ENCODE assay signal across 8 cellular contexts in genomic region chr16:4293822-4294457, GRCh38. TPM values are rescaled to one million over a fixed set of nuclear protein-coding genes. Genes with fewer than 3 reads are reported as not detected.
DNase-seq lines count a peak whose midpoint lies in the region; ATAC-seq, FAIRE-seq and TF ChIP-seq lines count a peak whose summit lies in the region.

No MANE protein-coding gene starts in this region.

- TF ChIP-seq POLR2A in K562 (conservative IDR thresholded peaks at IDR 0.05): no peak

- H4K20me1 ChIP-seq in K562 (replicated peaks; ENCODE audit: control insufficient read depth, insufficient read depth, low read length): no peaks in the 10 kb centered on the region

- peak overlapping the region; percentile 76 for H3K27ac Mint-ChIP-seq in type B pancreatic cell
- H3K27ac Mint-ChIP-seq in activated naive CD4-positive, alpha-beta T cell treated with anti-CD3 and anti-CD28 coated beads, Interleukin-2, amount 10 ng/mL, durations not matched to agents 7 days and 5 days: no peak overlapping the region

- no peaks in the 10 kb centered on the region for H3K9me1 ChIP-seq in K562 (ENCODE audit: control insufficient read depth, insufficient read depth, low read length)

- intact Hi-C loops in K562 (cut with micrococcal nuclease) (no loop called here), kidney (cut with DNase I) (loop anchor here (5.0 kb wide), 1 partner anchor 33 kb away; no protein-coding TSS in a partner anchor)

- H3K36me3 ChIP-seq in K562 (ENCODE audit: control insufficient read depth, insufficient read depth, low read length) (no peaks in the 10 kb centered on the region), kidney (ENCODE audit: control insufficient read depth in 1 of 2, insufficient read depth in 2 of 2, low read length in 2 of 2) (no peaks in the 10 kb centered on the region)

- peak overlapping the region; percentile 57 for H3K4me3 Mint-ChIP-seq in type B pancreatic cell
- no peak overlapping the region for H3K4me3 Mint-ChIP-seq in activated naive CD4-positive, alpha-beta T cell treated with anti-CD3 and anti-CD28 coated beads, Interleukin-2, amount 10 ng/mL, durations not matched to agents 7 days and 5 days

- in situ Hi-C loops in K562 (cut with MboI): no loop called here

- TF ChIP-seq RAD21 in K562 (CRISPR knock-in tag; conservative IDR thresholded peaks at IDR 0.05 in 1 of 2, IDR thresholded peaks at IDR 0.05 in 1 of 2): no peak

- TF ChIP-seq CTCF in K562 (IDR thresholded peaks at IDR 0.05 in 2 of 3, conservative IDR thresholded peaks at IDR 0.05 in 1 of 3; ENCODE audit: insufficient read depth in 2 of 3, low read depth in 1 of 3, low read length in 3 of 3) (no peak), kidney (IDR thresholded peaks at IDR 0.05; ENCODE audit: borderline replicate concordance, extremely low read depth, insufficient read depth) (no peak), type B pancreatic cell (conservative IDR thresholded peaks at IDR 0.05) (no peak)

- H3K27me3 ChIP-seq in K562 (ENCODE audit: control insufficient read depth in 2 of 2, insufficient read depth in 2 of 2, low read length in 2 of 2): no peaks in the 10 kb centered on the region

- CTCF ChIA-PET in K562 (lab: Yijun Ruan, JAX; ENCODE audit: low intra/inter-chr PET ratio): no interaction called here
- CTCF ChIA-PET in activated naive CD4-positive, alpha-beta T cell treated with anti-CD3 and anti-CD28 coated beads, Interleukin-2, amount 10 ng/mL, durations not matched to agents 7 days and 5 days (lab: Charles Lee): interaction anchor here (0.8 to 1.5 kb wide), 2 partner anchors 34 to 36 kb away, joined by 3 read pairs; no protein-coding TSS in a partner anchor

- peaks cover 26% of the 10 kb centered on the region for H3K4me1 Mint-ChIP-seq in type B pancreatic cell (ENCODE audit: unreplicated experiment)
- H3K4me1 Mint-ChIP-seq in activated naive CD4-positive, alpha-beta T cell treated with anti-CD3 and anti-CD28 coated beads, Interleukin-2, amount 10 ng/mL, durations not matched to agents 7 days and 5 days: no peaks in the 10 kb centered on the region

- H3K4me3 ChIP-seq in K562: no peak overlapping the region
- H3K4me3 ChIP-seq in kidney (ENCODE audit: low read length in 2 of 2): no peak overlapping the region

- ATAC-seq in K562 (peak; percentile 22; the same call in 2 of the 3 replicates), GM21576 (IDR thresholded peaks at IDR 0.05; ENCODE audit: unreplicated experiment) (no peak)

- no peak overlapping the region for H2AFZ ChIP-seq in K562 (ENCODE audit: low read depth, low read length)

- H3K36me3 Mint-ChIP-seq in type B pancreatic cell: no peaks in the 10 kb centered on the region
- no peaks in the 10 kb centered on the region for H3K36me3 Mint-ChIP-seq in activated naive CD4-positive, alpha-beta T cell treated with anti-CD3 and anti-CD28 coated beads, Interleukin-2, amount 10 ng/mL, durations not matched to agents 7 days and 5 days

- POLR2A ChIA-PET in K562 (lab: Yijun Ruan, JAX): interaction anchor here (0.6 kb wide), 1 partner anchor 110 kb away, joined by 3 read pairs; no protein-coding TSS in a partner anchor

- H3K4me2 ChIP-seq in K562 (ENCODE audit: insufficient read depth, low read length): no peak overlapping the region

- H3K9me3 ChIP-seq in K562 (replicated peaks; ENCODE audit: control insufficient read depth, insufficient read depth, low read depth, low read length) (no peaks in the 10 kb centered on the region), kidney (ENCODE audit: control insufficient read depth in 1 of 2, low read length in 2 of 2) (no peaks in the 10 kb centered on the region)

- 18% methylated on average over 17 of the region's 20 CpGs for WGBS in K562 (ENCODE audit: insufficient coverage, low coverage, missing lambda C conversion rate)

- FAIRE-seq in K562 (lab: Jason Lieb, UNC): no peak
- FAIRE-seq in kidney (lab: Jason Lieb, UNC): no peak

- H3K27me3 Mint-ChIP-seq in type B pancreatic cell: no peaks in the 10 kb centered on the region
- H3K27me3 Mint-ChIP-seq in activated naive CD4-positive, alpha-beta T cell treated with anti-CD3 and anti-CD28 coated beads, Interleukin-2, amount 10 ng/mL, durations not matched to agents 7 days and 5 days: peaks cover 45% of the 10 kb centered on the region

- no TSS peak for BruUV-seq in K562 (replicated peaks; lab: Mats Ljungman, UMichigan)

- H3K4me1 ChIP-seq in K562 (replicated peaks in 1 of 2; ENCODE audit: control insufficient read depth in 2 of 2, insufficient read depth in 2 of 2, low read length in 2 of 2) (peaks cover 2 to 23% of the 10 kb centered on the region in 2 experiments; a peak in 4 of 5 replicates), kidney (ENCODE audit: control insufficient read depth in 1 of 2, insufficient read depth in 1 of 2, low read depth in 1 of 2, low read length in 2 of 2) (peaks cover 2 to 17% of the 10 kb centered on the region in 2 donors)

- H3K27ac ChIP-seq in K562 (ENCODE audit: extremely low read depth, low read depth, low read length): no peak overlapping the region
- peak overlapping the region in 1 of 2 donors; percentile 76 for H3K27ac ChIP-seq in kidney (ENCODE audit: low read depth in 2 of 2, low read length in 2 of 2)

- H3K9me3 Mint-ChIP-seq in type B pancreatic cell: no peaks in the 10 kb centered on the region
- no peaks in the 10 kb centered on the region for H3K9me3 Mint-ChIP-seq in activated naive CD4-positive, alpha-beta T cell treated with anti-CD3 and anti-CD28 coated beads, Interleukin-2, amount 10 ng/mL, durations not matched to agents 7 days and 5 days

- H3K79me2 ChIP-seq in K562 (ENCODE audit: control insufficient read depth, insufficient read depth, low read length): no peaks in the 10 kb centered on the region

- H3K9ac ChIP-seq in K562 (ENCODE audit: insufficient read depth in 1 of 2, low read depth in 2 of 2, low read length in 2 of 2) (peak overlapping the region in 1 of 2 experiments; percentile 86; a peak in 2 of 4 replicates), kidney (ENCODE audit: low read length in 2 of 2) (peak overlapping the region in 1 of 2 donors; percentile 12)

- DNase-seq in AG20443 (ENCODE audit: low spot score) (peak; percentile 84), NCI-H1105 treated with DMSO at 0.1 percent for 48 hours (lab: John Stamatoyannopoulos, UW) (peak; percentile 69), K562 (ENCODE audit: extremely low read depth in 1 of 4, low spot score in 3 of 4) (peak in 2 of 4 experiments; percentile 6 to 9), kidney (peak; percentile 86), type B pancreatic cell (ENCODE audit: extremely low spot score, unreplicated experiment) (peak; percentile 79), RKO (ENCODE audit: low spot score) (no peak)
- DNase-seq in activated naive CD4-positive, alpha-beta T cell treated with anti-CD3 and anti-CD28 coated beads, Interleukin-2, amount 10 ng/mL, durations not matched to agents 7 days and 5 days: no peak

- no peak for TF ChIP-seq EP300 in K562 (IDR thresholded peaks at IDR 0.05; ENCODE audit: low read length)

RNA-seq across cellular contexts. Expression of gene TFAP4, which starts 21.1 kb away (rescaled TPM):
- total RNA-seq in K562 (2011; cell fraction: chromatin; rRNA removed; ENCODE audit: low replicate concordance): 12.1 and 23.1 TPM in 2 replicates
- total RNA-seq in K562 (2011; cell fraction: nucleolus; rRNA removed): 12.4 and 13.3 TPM in 2 replicates
- total RNA-seq in K562 (2011; cell fraction: nucleoplasm; rRNA removed): 11.0 and 16.1 TPM in 2 replicates
- total RNA-seq in K562 (2014; rRNA removed): 27.7 and 28.8 TPM in 2 replicates
- 5.6 and 7.7 TPM in 2 replicates for total RNA-seq in K562 (2014; rRNA removed; fragmentation: Illumina TruSeq; extraction: Trizol)
- total RNA-seq in K562 (2015; rRNA removed; fragmentation: Illumina TruSeq; extraction: Trizol): 16.2 and 16.9 TPM in 2 replicates
- total RNA-seq in K562 (2021): 31.2 and 32.8 TPM in 2 replicates
- polyA plus RNA-seq in K562 (2011; rRNA removed): 8.5 and 15.3 TPM in 2 replicates
- polyA plus RNA-seq in K562 (2011; cell fraction: cytosol; rRNA removed): 8.1 and 15.3 TPM in 2 replicates
- 12.2 and 17.2 TPM in 2 replicates for polyA plus RNA-seq in K562 (2011; cell fraction: nucleus; rRNA removed)
- 15.9 and 19.7 TPM in 2 replicates for polyA plus RNA-seq in K562 (2012)
- polyA plus RNA-seq in K562 (2014; fragmentation: Illumina TruSeq; extraction: Trizol): 10.6 and 13.6 TPM in 2 replicates
- under 1 TPM; 0.10 to 0.11 TPM for polyA plus RNA-seq in K562 (2014; fragmentation: Nextera tagmentation; extraction: Ambion mirVana)
- polyA plus RNA-seq in K562 (2014; rRNA removed): 19.8 and 22.6 TPM in 2 replicates
- polyA minus RNA-seq in K562 (2011; rRNA and poly(A)+ RNA removed): 14.2 and 15.3 TPM in 2 replicates
- 15.2 and 18.3 TPM in 2 replicates for polyA minus RNA-seq in K562 (2011; cell fraction: cytosol; rRNA and poly(A)+ RNA removed)
- 5.0 and 8.7 TPM in 2 replicates for polyA minus RNA-seq in K562 (2011; cell fraction: nucleus; rRNA and poly(A)+ RNA removed)
- 11.9 TPM for total RNA-seq in kidney
- 3.2 TPM for polyA plus RNA-seq in kidney (ENCODE audit: insufficient read depth, low read depth, low replicate concordance)
- 11.8 and 27.0 TPM in 2 replicates for total RNA-seq in type B pancreatic cell (ENCODE audit: low replicate concordance)

RNA-seq across cellular contexts. Expression of gene GLIS2, which starts 21.9 kb away (rescaled TPM):
- total RNA-seq in K562 (2011; cell fraction: chromatin; rRNA removed; ENCODE audit: low replicate concordance): 2.1 and 6.1 TPM in 2 replicates
- total RNA-seq in K562 (2011; cell fraction: nucleolus; rRNA removed): 3.8 and 4.2 TPM in 2 replicates
- 2.9 and 3.6 TPM in 2 replicates for total RNA-seq in K562 (2011; cell fraction: nucleoplasm; rRNA removed)
- total RNA-seq in K562 (2014; rRNA removed) (0.91 and 1.4 TPM in 2 replicates), K562 (2014; rRNA removed; fragmentation: Illumina TruSeq; extraction: Trizol) (0.10 and 0.11 TPM in 2 replicates), K562 (2015; rRNA removed; fragmentation: Illumina TruSeq; extraction: Trizol) (0.33 and 0.68 TPM in 2 replicates), K562 (2021) (7.6 and 9.0 TPM in 2 replicates), kidney (68.7 TPM), type B pancreatic cell (ENCODE audit: low replicate concordance) (13.1 and 23.0 TPM in 2 replicates)
- polyA plus RNA-seq in K562 (2011; rRNA removed) (0.57 and 1.0 TPM in 2 replicates), K562 (2014; fragmentation: Illumina TruSeq; extraction: Trizol) (2.2 and 5.8 TPM in 2 replicates), K562 (2014; fragmentation: Nextera tagmentation; extraction: Ambion mirVana) (under 1 TPM; 0.10 to 0.25 TPM), K562 (2014; rRNA removed) (2.3 and 2.9 TPM in 2 replicates), kidney (ENCODE audit: insufficient read depth, low read depth, low replicate concordance) (35.6 TPM)
- polyA plus RNA-seq in K562 (2011; cell fraction: cytosol; rRNA removed): 1.0 and 2.2 TPM in 2 replicates
- polyA plus RNA-seq in K562 (2011; cell fraction: nucleus; rRNA removed): 2.8 and 4.9 TPM in 2 replicates
- polyA plus RNA-seq in K562 (2012): 6.8 and 7.9 TPM in 2 replicates
- polyA minus RNA-seq in K562 (2011; rRNA and poly(A)+ RNA removed): 0.27 and 0.32 TPM in 2 replicates
- 3.3 and 4.6 TPM in 2 replicates for polyA minus RNA-seq in K562 (2011; cell fraction: cytosol; rRNA and poly(A)+ RNA removed)
- 1.00 and 1.1 TPM in 2 replicates for polyA minus RNA-seq in K562 (2011; cell fraction: nucleus; rRNA and poly(A)+ RNA removed)

RNA-seq across cellular contexts. Expression of gene SRL, which starts 52.1 kb away (rescaled TPM):
- total RNA-seq in K562 (2011; cell fraction: chromatin; rRNA removed; ENCODE audit: low replicate concordance): not detected in 2 replicates
- not detected in 2 replicates for total RNA-seq in K562 (2011; cell fraction: nucleolus; rRNA removed)
- total RNA-seq in K562 (2011; cell fraction: nucleoplasm; rRNA removed): not detected in 2 replicates
- total RNA-seq in K562 (2014; rRNA removed): not detected in 2 replicates
- total RNA-seq in K562 (2014; rRNA removed; fragmentation: Illumina TruSeq; extraction: Trizol): not detected in 2 replicates
- total RNA-seq in K562 (2015; rRNA removed; fragmentation: Illumina TruSeq; extraction: Trizol): not detected in 2 replicates
- not detected in 2 replicates for total RNA-seq in K562 (2021)
- polyA plus RNA-seq in K562 (2011; rRNA removed): 0.01 TPM in 1 of 2 replicates, not detected in the other
- 0.01 and 0.03 TPM in 2 replicates for polyA plus RNA-seq in K562 (2011; cell fraction: cytosol; rRNA removed)
- not detected in 2 replicates for polyA plus RNA-seq in K562 (2011; cell fraction: nucleus; rRNA removed)
- not detected in 2 replicates for polyA plus RNA-seq in K562 (2012)
- polyA plus RNA-seq in K562 (2014; fragmentation: Illumina TruSeq; extraction: Trizol): not detected in 2 replicates
- not detected for polyA plus RNA-seq in K562 (2014; fragmentation: Nextera tagmentation; extraction: Ambion mirVana)
- not detected in 2 replicates for polyA plus RNA-seq in K562 (2014; rRNA removed)
- polyA minus RNA-seq in K562 (2011; rRNA and poly(A)+ RNA removed): not detected in 2 replicates
- not detected in 2 replicates for polyA minus RNA-seq in K562 (2011; cell fraction: cytosol; rRNA and poly(A)+ RNA removed)
- polyA minus RNA-seq in K562 (2011; cell fraction: nucleus; rRNA and poly(A)+ RNA removed): not detected in 2 replicates
- total RNA-seq in kidney: 3.3 TPM
- 2.6 TPM for polyA plus RNA-seq in kidney (ENCODE audit: insufficient read depth, low read depth, low replicate concordance)
- 1.2 TPM in 1 of 2 replicates, not detected in the other for total RNA-seq in type B pancreatic cell (ENCODE audit: low replicate concordance)

RNA-seq across cellular contexts. Expression of gene PAM16, which starts 57.2 kb away (rescaled TPM):
- total RNA-seq in K562 (2011; cell fraction: chromatin; rRNA removed; ENCODE audit: low replicate concordance): 70.0 and 135 TPM in 2 replicates
- 74.5 and 92.1 TPM in 2 replicates for total RNA-seq in K562 (2011; cell fraction: nucleolus; rRNA removed)
- 76.8 and 107 TPM in 2 replicates for total RNA-seq in K562 (2011; cell fraction: nucleoplasm; rRNA removed)
- 173 and 213 TPM in 2 replicates for total RNA-seq in K562 (2014; rRNA removed)
- total RNA-seq in K562 (2014; rRNA removed; fragmentation: Illumina TruSeq; extraction: Trizol): 32.6 and 38.7 TPM in 2 replicates
- 48.4 and 56.1 TPM in 2 replicates for total RNA-seq in K562 (2015; rRNA removed; fragmentation: Illumina TruSeq; extraction: Trizol)
- 123 and 150 TPM in 2 replicates for total RNA-seq in K562 (2021)
- 79.3 and 88.9 TPM in 2 replicates for polyA plus RNA-seq in K562 (2011; rRNA removed)
- polyA plus RNA-seq in K562 (2011; cell fraction: cytosol; rRNA removed): 175 and 283 TPM in 2 replicates
- 85.0 and 101 TPM in 2 replicates for polyA plus RNA-seq in K562 (2011; cell fraction: nucleus; rRNA removed)
- 96.6 and 100 TPM in 2 replicates for polyA plus RNA-seq in K562 (2012)
- polyA plus RNA-seq in K562 (2014; fragmentation: Illumina TruSeq; extraction: Trizol): 49.0 and 66.3 TPM in 2 replicates
- 10 to 100 TPM; 41.5 to 81.1 TPM for polyA plus RNA-seq in K562 (2014; fragmentation: Nextera tagmentation; extraction: Ambion mirVana)
- 243 and 273 TPM in 2 replicates for polyA plus RNA-seq in K562 (2014; rRNA removed)
- 10.6 and 11.8 TPM in 2 replicates for polyA minus RNA-seq in K562 (2011; rRNA and poly(A)+ RNA removed)
- 19.8 and 22.7 TPM in 2 replicates for polyA minus RNA-seq in K562 (2011; cell fraction: cytosol; rRNA and poly(A)+ RNA removed)
- polyA minus RNA-seq in K562 (2011; cell fraction: nucleus; rRNA and poly(A)+ RNA removed): 10.8 and 13.7 TPM in 2 replicates
- total RNA-seq in kidney: 29.4 TPM
- polyA plus RNA-seq in kidney (ENCODE audit: insufficient read depth, low read depth, low replicate concordance): 61.1 TPM
- total RNA-seq in type B pancreatic cell (ENCODE audit: low replicate concordance): 30.5 and 39.3 TPM in 2 replicates

Comparison
In these comparisons a context has a peak if more than half of its experiments do, and no peak if none do; other contexts are left out.
1. DNase-seq: peak in AG20443 (single experiment), NCI-H1105 treated with DMSO at 0.1 percent for 48 hours (single experiment), kidney (single experiment) and type B pancreatic cell (single experiment); none in RKO (single experiment) and activated naive CD4-positive, alpha-beta T cell treated with anti-CD3 and anti-CD28 coated beads, Interleukin-2, amount 10 ng/mL, durations not matched to agents 7 days and 5 days (single experiment).